1 cellular context compared by ENCODE assay signal in the genomic region with DNA sequence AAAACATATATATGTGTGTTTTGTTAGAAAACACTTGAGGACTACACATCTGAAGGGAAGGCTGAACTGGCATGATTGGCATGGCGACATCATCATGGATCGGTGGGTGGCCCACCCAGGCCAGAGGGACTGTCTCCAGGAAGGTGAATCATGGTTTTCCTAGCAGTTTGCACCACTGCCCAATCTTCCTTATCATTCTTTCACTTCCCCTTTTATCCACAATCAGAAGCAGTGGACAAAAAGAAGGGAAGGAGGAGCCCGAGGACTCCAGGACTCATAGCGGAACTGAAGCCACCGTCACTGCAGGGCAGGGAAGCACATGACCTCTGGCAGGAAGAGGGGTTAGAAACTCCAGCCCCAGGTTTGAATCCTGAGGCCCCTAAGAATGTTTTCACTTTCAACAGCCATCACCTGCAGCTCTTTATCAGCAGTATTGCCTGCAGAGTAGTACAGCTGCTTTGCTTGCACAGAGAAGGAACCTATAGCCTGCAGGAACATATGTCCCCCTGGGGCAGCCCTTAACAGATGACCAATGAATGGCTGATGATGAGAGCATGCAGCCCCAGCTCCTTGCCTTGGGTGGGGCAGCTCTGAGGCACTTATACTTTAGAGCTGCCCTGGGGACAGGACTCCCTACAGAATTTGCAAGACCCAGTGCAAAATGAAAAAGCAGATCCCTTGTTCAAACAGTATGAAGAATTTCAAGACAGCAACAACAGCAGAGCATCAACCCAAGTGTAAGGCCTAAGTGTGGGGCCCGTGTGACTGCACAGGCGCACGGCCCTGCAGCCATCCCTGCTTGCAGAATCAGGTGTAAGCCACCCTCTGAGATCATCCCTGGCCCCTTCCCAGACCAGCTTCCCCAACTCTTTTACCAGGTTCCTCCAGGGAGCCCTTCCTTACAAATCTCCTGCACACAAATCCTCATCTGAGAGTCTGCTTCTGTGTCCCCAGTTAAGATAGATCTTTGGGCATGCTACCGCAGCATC.
TF ChIP-seq lines count a peak whose summit lies in the region.

No MANE protein-coding gene starts in this region.

TF ChIP-seq in GM12878, 131 proteins besides CTCF, POLR2A, EP300 and RAD21 (continued from another document and continues in another):
- TF ChIP-seq ATF2 (IDR thresholded peaks at IDR 0.05; ENCODE audit: low read length), result no peak
- TF ChIP-seq ZNF274 (IDR thresholded peaks at IDR 0.05; ENCODE audit: insufficient read depth, insufficient read length), result no peak
- TF ChIP-seq SPI1 (IDR thresholded peaks at IDR 0.05; ENCODE audit: borderline replicate concordance, insufficient read depth, low read depth, low read length), result peak; percentile 94
- TF ChIP-seq NKRF (conservative IDR thresholded peaks at IDR 0.05), result no peak
- TF ChIP-seq IRF5 (IDR thresholded peaks at IDR 0.05; ENCODE audit: borderline replicate concordance), result no peak
- no peak for TF ChIP-seq ZNF622 (IDR thresholded peaks at IDR 0.05)
- no peak for TF ChIP-seq RFX5 (IDR thresholded peaks at IDR 0.05; ENCODE audit: low read depth, low read length)
- TF ChIP-seq GABPA (IDR thresholded peaks at IDR 0.05; ENCODE audit: low read depth), result no peak
- TF ChIP-seq PAX5 (IDR thresholded peaks at IDR 0.05; ENCODE audit: borderline replicate concordance, low read depth, low read length), result no peak
- no peak for TF ChIP-seq BACH1 (IDR thresholded peaks at IDR 0.05; ENCODE audit: borderline replicate concordance)
- peak; percentile 55 for TF ChIP-seq ATF7 (IDR thresholded peaks at IDR 0.05; ENCODE audit: low read depth)
- TF ChIP-seq IKZF2 (IDR thresholded peaks at IDR 0.05), result peak; percentile 91 to 93
- no peak for TF ChIP-seq RELA (IDR thresholded peaks at IDR 0.05; ENCODE audit: borderline replicate concordance, partially characterized antibody)
- no peak for TF ChIP-seq SMAD5 (IDR thresholded peaks at IDR 0.05; ENCODE audit: low read depth)
- TF ChIP-seq POLR2AphosphoS5 (IDR thresholded peaks at IDR 0.05; ENCODE audit: low read length), result no peak
- no peak for TF ChIP-seq PAX8 (IDR thresholded peaks at IDR 0.05)
- TF ChIP-seq NFIC (IDR thresholded peaks at IDR 0.05; ENCODE audit: low read depth, low read length), result no peak
- no peak for TF ChIP-seq CBFB (IDR thresholded peaks at IDR 0.05; ENCODE audit: low read depth)
- TF ChIP-seq ETV6 (conservative IDR thresholded peaks at IDR 0.05 in 1 of 2, IDR thresholded peaks at IDR 0.05 in 1 of 2; ENCODE audit: borderline replicate concordance in 1 of 2, low read depth in 1 of 2), result peak in 1 of 2 experiments; percentile 25; a peak in 1 of 4 replicates
- no peak for TF ChIP-seq HCFC1 (IDR thresholded peaks at IDR 0.05; ENCODE audit: low read length)
- TF ChIP-seq USF2 (IDR thresholded peaks at IDR 0.05; ENCODE audit: borderline replicate concordance, low read depth, low read length), result no peak
- no peak for TF ChIP-seq ZNF384 (IDR thresholded peaks at IDR 0.05; ENCODE audit: borderline replicate concordance, low read depth, low read length)
- TF ChIP-seq, protein P1, sequence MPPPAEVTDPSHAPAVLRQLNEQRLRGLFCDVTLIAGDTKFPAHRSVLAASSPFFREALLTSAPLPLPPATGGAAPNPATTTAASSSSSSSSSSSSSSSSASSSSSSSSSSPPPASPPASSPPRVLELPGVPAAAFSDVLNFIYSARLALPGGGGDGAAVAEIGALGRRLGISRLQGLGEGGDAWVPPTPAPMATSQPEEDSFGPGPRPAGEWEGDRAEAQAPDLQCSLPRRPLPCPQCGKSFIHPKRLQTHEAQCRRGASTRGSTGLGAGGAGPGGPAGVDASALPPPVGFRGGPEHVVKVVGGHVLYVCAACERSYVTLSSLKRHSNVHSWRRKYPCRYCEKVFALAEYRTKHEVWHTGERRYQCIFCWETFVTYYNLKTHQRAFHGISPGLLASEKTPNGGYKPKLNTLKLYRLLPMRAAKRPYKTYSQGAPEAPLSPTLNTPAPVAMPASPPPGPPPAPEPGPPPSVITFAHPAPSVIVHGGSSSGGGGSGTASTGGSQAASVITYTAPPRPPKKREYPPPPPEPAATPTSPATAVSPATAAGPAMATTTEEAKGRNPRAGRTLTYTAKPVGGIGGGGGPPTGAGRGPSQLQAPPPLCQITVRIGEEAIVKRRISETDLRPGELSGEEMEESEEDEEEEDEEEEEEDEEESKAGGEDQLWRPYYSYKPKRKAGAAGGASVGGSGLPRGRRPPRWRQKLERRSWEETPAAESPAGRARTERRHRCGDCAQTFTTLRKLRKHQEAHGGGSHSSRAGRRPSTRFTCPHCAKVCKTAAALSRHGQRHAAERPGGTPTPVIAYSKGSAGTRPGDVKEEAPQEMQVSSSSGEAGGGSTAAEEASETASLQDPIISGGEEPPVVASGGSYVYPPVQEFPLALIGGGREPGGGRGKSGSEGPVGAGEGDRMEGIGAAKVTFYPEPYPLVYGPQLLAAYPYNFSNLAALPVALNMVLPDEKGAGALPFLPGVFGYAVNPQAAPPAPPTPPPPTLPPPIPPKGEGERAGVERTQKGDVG (CRISPR knock-in tag; IDR thresholded peaks at IDR 0.05), result no peak
- TF ChIP-seq CHD4 (IDR thresholded peaks at IDR 0.05), result no peak
- TF ChIP-seq KAT2A (conservative IDR thresholded peaks at IDR 0.05; ENCODE audit: control insufficient read depth, low read depth, low read length), result no peak
- no peak for TF ChIP-seq SRF (IDR thresholded peaks at IDR 0.05; ENCODE audit: low read depth in 2 of 2, low read length in 2 of 2)
- peak; percentile 86 for TF ChIP-seq IKZF1 (conservative IDR thresholded peaks at IDR 0.05)
- TF ChIP-seq EZH2 (IDR thresholded peaks at IDR 0.05; ENCODE audit: borderline replicate concordance, control insufficient read depth, low read depth, low read length), result no peak
- TF ChIP-seq EGR1 (IDR thresholded peaks at IDR 0.05; ENCODE audit: borderline replicate concordance in 1 of 2, low read depth in 2 of 2, low read length in 2 of 2), result no peak
- TF ChIP-seq DPF2 (IDR thresholded peaks at IDR 0.05), result peak; percentile 58; the same call in 1 of the 2 replicates
- no peak for TF ChIP-seq CBX3 (IDR thresholded peaks at IDR 0.05; ENCODE audit: borderline replicate concordance, low read depth)
- TF ChIP-seq RUNX3 (IDR thresholded peaks at IDR 0.05; ENCODE audit: low read length), result 0 out of 2 replicates have a peak, but pooled peaks have one; percentile 29
- TF ChIP-seq CEBPB (IDR thresholded peaks at IDR 0.05; ENCODE audit: borderline replicate concordance in 1 of 2, low read depth in 2 of 2, low read length in 2 of 2), result no peak
- TF ChIP-seq, protein P2, sequence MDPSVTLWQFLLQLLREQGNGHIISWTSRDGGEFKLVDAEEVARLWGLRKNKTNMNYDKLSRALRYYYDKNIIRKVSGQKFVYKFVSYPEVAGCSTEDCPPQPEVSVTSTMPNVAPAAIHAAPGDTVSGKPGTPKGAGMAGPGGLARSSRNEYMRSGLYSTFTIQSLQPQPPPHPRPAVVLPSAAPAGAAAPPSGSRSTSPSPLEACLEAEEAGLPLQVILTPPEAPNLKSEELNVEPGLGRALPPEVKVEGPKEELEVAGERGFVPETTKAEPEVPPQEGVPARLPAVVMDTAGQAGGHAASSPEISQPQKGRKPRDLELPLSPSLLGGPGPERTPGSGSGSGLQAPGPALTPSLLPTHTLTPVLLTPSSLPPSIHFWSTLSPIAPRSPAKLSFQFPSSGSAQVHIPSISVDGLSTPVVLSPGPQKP (IDR thresholded peaks at IDR 0.05; ENCODE audit: low read depth, low read length), result no peak
- TF ChIP-seq, protein P3, sequence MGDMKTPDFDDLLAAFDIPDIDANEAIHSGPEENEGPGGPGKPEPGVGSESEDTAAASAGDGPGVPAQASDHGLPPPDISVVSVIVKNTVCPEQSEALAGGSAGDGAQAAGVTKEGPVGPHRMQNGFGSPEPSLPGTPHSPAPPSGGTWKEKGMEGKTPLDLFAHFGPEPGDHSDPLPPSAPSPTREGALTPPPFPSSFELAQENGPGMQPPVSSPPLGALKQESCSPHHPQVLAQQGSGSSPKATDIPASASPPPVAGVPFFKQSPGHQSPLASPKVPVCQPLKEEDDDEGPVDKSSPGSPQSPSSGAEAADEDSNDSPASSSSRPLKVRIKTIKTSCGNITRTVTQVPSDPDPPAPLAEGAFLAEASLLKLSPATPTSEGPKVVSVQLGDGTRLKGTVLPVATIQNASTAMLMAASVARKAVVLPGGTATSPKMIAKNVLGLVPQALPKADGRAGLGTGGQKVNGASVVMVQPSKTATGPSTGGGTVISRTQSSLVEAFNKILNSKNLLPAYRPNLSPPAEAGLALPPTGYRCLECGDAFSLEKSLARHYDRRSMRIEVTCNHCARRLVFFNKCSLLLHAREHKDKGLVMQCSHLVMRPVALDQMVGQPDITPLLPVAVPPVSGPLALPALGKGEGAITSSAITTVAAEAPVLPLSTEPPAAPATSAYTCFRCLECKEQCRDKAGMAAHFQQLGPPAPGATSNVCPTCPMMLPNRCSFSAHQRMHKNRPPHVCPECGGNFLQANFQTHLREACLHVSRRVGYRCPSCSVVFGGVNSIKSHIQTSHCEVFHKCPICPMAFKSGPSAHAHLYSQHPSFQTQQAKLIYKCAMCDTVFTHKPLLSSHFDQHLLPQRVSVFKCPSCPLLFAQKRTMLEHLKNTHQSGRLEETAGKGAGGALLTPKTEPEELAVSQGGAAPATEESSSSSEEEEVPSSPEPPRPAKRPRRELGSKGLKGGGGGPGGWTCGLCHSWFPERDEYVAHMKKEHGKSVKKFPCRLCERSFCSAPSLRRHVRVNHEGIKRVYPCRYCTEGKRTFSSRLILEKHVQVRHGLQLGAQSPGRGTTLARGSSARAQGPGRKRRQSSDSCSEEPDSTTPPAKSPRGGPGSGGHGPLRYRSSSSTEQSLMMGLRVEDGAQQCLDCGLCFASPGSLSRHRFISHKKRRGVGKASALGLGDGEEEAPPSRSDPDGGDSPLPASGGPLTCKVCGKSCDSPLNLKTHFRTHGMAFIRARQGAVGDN (IDR thresholded peaks at IDR 0.05), result no peak
- no peak for TF ChIP-seq SP1 (IDR thresholded peaks at IDR 0.05; ENCODE audit: low read depth, low read length)
- no peak for TF ChIP-seq ZNF592 (IDR thresholded peaks at IDR 0.05)
- TF ChIP-seq NFXL1 (IDR thresholded peaks at IDR 0.05; ENCODE audit: borderline replicate concordance), result no peak
